In the genomic region with DNA sequence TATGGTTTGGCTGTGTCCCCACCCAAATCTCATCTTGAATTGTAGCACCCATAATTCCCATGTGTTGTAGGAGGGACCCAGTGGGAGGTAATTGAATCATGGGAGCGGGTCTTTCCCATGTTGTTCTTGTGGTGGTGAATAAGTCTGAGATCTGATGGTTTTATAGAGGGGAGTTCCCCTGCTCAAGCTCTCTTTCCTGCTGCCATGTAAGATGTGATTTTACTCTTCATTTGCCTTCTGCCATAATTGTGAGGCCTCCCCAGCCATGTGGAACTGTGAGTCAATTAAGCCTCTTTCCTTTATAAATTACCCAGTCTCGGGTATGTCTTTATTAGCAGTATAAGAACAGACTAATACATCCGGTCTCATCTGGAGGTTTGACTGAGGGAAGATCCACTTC, we compare ENCODE assay signal across 1 cellular context.
TF ChIP-seq lines count a peak whose summit lies in the region.

No MANE protein-coding gene starts in this region.

TF ChIP-seq in GM12878, 131 proteins besides CTCF, POLR2A, EP300 and RAD21:
- peak; percentile 55 for TF ChIP-seq MTA2 (IDR thresholded peaks at IDR 0.05; ENCODE audit: low read depth)
- 0 out of 2 replicates have a peak, but pooled peaks have one; percentile 27 for TF ChIP-seq RUNX3 (IDR thresholded peaks at IDR 0.05; ENCODE audit: low read length)
TF ChIP-seq in GM12878: peak in this region for 2; not testable (repeated sequence) for 129.
